ENCODE assay signal across 36 cellular contexts in the genomic region with DNA sequence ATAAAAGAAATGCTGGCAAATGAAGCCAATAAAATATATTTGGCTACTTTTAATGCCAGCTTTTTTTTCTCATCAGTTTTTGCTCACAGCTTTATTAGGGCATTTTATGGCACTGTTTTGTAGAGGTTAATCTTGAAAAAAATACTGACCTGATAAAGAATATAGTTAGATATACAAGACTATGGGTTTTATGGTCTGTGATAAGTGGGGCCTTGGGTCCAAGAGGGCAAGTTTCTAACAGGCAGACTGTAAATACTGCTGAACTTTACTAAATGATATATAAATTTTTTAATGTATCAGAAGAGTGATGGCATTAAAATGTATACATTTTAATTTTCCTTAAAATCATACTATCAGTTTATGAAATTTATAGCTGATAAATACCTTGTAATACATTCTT.
DNase-seq lines count a peak whose midpoint lies in the region; ATAC-seq, FAIRE-seq and TF ChIP-seq lines count a peak whose summit lies in the region.
"Had no signal": no experiment of that assay in that cellular context is flagged by ENCODE, and none has a peak within 500 bp of the region (broad histone marks: within the 10 kb centered on the region; RNA-seq: fewer than 3 reads in every experiment).

No MANE protein-coding gene starts in this region.

- H3K27me3 ChIP-seq in hepatocyte (no peaks in the 10 kb centered on the region), small intestine (ENCODE audit: control insufficient read depth in 2 of 2, insufficient read depth in 2 of 2, low read length in 2 of 2) (no peaks in the 10 kb centered on the region)
- H3K27me3 ChIP-seq: BE2C; BLaER1; BLaER1 treated with 17β-estradiol and CSF1 and Interleukin-3, amounts not matched to agents 10 nM and 100 nM had no signal

- FAIRE-seq in G401.6 (lab: Jason Lieb, UNC) (peak; percentile 31), small intestine (lab: Jason Lieb, UNC) (peak; percentile 65)
- FAIRE-seq: A204.1, A549 had no signal

- intact Hi-C loops in left colon (cut with DNase I, micrococcal nuclease): no loop called here

- no peak overlapping the region for H3K27ac Mint-ChIP-seq in activated CD4-positive, alpha-beta memory T cell treated with anti-CD3 and anti-CD28 coated beads, Interleukin-2, amount 10 ng/mL, durations not matched to agents 7 days and 5 days
- H3K27ac Mint-ChIP-seq: B cell; CD14-positive monocyte; CD4-positive, alpha-beta memory T cell; CD4-positive, alpha-beta T cell; CD4-positive, CD25-positive, alpha-beta regulatory T cell; CD8-positive, alpha-beta memory T cell; CD8-positive, alpha-beta T cell had no signal

- no peaks in the 10 kb centered on the region for H3K36me3 Mint-ChIP-seq in activated CD4-positive, alpha-beta memory T cell treated with anti-CD3 and anti-CD28 coated beads, Interleukin-2, amount 10 ng/mL, durations not matched to agents 7 days and 5 days (ENCODE audit: low read depth)
- H3K36me3 Mint-ChIP-seq: CD14-positive monocyte; CD4-positive, alpha-beta memory T cell; CD4-positive, CD25-positive, alpha-beta regulatory T cell; CD8-positive, alpha-beta memory T cell; CD8-positive, alpha-beta T cell had no signal

- H3K4me1 ChIP-seq in hepatocyte (ENCODE audit: insufficient read depth) (no peaks in the 10 kb centered on the region), small intestine (ENCODE audit: control insufficient read depth in 2 of 2, insufficient read depth in 1 of 2, low read depth in 1 of 2, low read length in 1 of 2) (peaks cover 0 to 2% of the 10 kb centered on the region in 2 donors)
- H3K4me1 ChIP-seq: A549; BE2C; BLaER1; BLaER1 treated with 17β-estradiol and CSF1 and Interleukin-3, amounts not matched to agents 10 nM and 100 nM; Caco-2 had no signal

- no peaks in the 10 kb centered on the region for H4K20me1 ChIP-seq in hepatocyte (ENCODE audit: insufficient read depth, poor library complexity, severe bottlenecking)
- H4K20me1 ChIP-seq: BLaER1; BLaER1 treated with 17β-estradiol and CSF1 and Interleukin-3, amounts not matched to agents 10 nM and 100 nM had no signal

- no peak overlapping the region for H3K4me3 Mint-ChIP-seq in activated CD4-positive, alpha-beta memory T cell treated with anti-CD3 and anti-CD28 coated beads, Interleukin-2, amount 10 ng/mL, durations not matched to agents 7 days and 5 days
- H3K4me3 Mint-ChIP-seq: B cell; CD14-positive monocyte; CD4-positive, alpha-beta memory T cell; CD4-positive, alpha-beta T cell; CD4-positive, CD25-positive, alpha-beta regulatory T cell; CD8-positive, alpha-beta memory T cell; CD8-positive, alpha-beta T cell had no signal

- H3K4me3 ChIP-seq in hepatocyte (no peak overlapping the region), small intestine (ENCODE audit: low read depth in 1 of 2, low read length in 2 of 2) (no peak overlapping the region)
- H3K4me3 ChIP-seq: A549; BLaER1; BLaER1 treated with 17β-estradiol and CSF1 and Interleukin-3, amounts not matched to agents 10 nM and 100 nM had no signal

- no peak overlapping the region for H2AFZ ChIP-seq in hepatocyte

- ATAC-seq in left colon (peak; percentile 52), GM21447 (IDR thresholded peaks at IDR 0.05; ENCODE audit: unreplicated experiment) (no peak), HG03520 (IDR thresholded peaks at IDR 0.05; ENCODE audit: unreplicated experiment) (no peak), HG03378 (IDR thresholded peaks at IDR 0.05; ENCODE audit: unreplicated experiment) (no peak)
- ATAC-seq: A549; CD8-positive, alpha-beta T cell had no signal

- POLR2A ChIA-PET in activated CD4-positive, alpha-beta memory T cell treated with anti-CD3 and anti-CD28 coated beads, Interleukin-2, amount 10 ng/mL, durations not matched to agents 7 days and 5 days (lab: Charles Lee): no interaction called here

- H3K36me3 ChIP-seq in hepatocyte (replicated peaks; ENCODE audit: insufficient read depth, low read depth) (no peaks in the 10 kb centered on the region), small intestine (ENCODE audit: control insufficient read depth in 2 of 2, insufficient read depth in 2 of 2, low read length in 2 of 2) (no peaks in the 10 kb centered on the region)
- H3K36me3 ChIP-seq: BE2C; BLaER1; BLaER1 treated with 17β-estradiol and CSF1 and Interleukin-3, amounts not matched to agents 10 nM and 100 nM had no signal

- no peak overlapping the region for H3K4me2 ChIP-seq in hepatocyte
- H3K4me2 ChIP-seq: A549; BLaER1; BLaER1 treated with 17β-estradiol and CSF1 and Interleukin-3, amounts not matched to agents 10 nM and 100 nM had no signal

- DNase-seq in hepatocyte (ENCODE audit: low spot score) (peak; percentile 17), left colon (no peak), small intestine (peak; percentile 88)
- no peak for DNase-seq in activated CD4-positive, alpha-beta memory T cell treated with anti-CD3 and anti-CD28 coated beads, Interleukin-2, amount 10 ng/mL, durations not matched to agents 7 days and 5 days
- DNase-seq: 8988T; ACHN; AML-193; BE2C; C1 segment of cervical spinal cord; Caco-2; Calu3; CD4-positive, alpha-beta memory T cell; CD4-positive, alpha-beta T cell; CD4-positive, CD25-positive, alpha-beta regulatory T cell; CD8-positive, alpha-beta memory T cell; CD8-positive, alpha-beta T cell; COR-L47; DMS 273 treated with DMSO at 0.1 percent for 48 hours; DMS153; DMS53; DMS79; DMS79 treated with DMSO at 0.1 percent for 48 hours; DND-41; EL had no signal

- no peaks in the 10 kb centered on the region for H3K9me3 ChIP-seq in hepatocyte (ENCODE audit: low read depth)
- H3K9me3 ChIP-seq in small intestine (ENCODE audit: control insufficient read depth, low read depth): no peaks in the 10 kb centered on the region
- H3K9me3 ChIP-seq: A549; BE2C; BLaER1; BLaER1 treated with 17β-estradiol and CSF1 and Interleukin-3, amounts not matched to agents 10 nM and 100 nM; Caco-2 had no signal

- no peaks in the 10 kb centered on the region for H3K79me2 ChIP-seq in hepatocyte

- no peak for TF ChIP-seq CTCF in hepatocyte (IDR thresholded peaks at IDR 0.05; ENCODE audit: poor library complexity)

- H3K27ac ChIP-seq in hepatocyte: peak overlapping the region; percentile 42
- H3K27ac ChIP-seq in small intestine (ENCODE audit: low read depth in 1 of 2, low read length in 1 of 2): no peak overlapping the region
- H3K27ac ChIP-seq: 22Rv1; A549; BLaER1; BLaER1 treated with 17β-estradiol and CSF1 and Interleukin-3, amounts not matched to agents 10 nM and 100 nM; C4-2B had no signal

- CTCF ChIA-PET in activated CD4-positive, alpha-beta memory T cell treated with anti-CD3 and anti-CD28 coated beads, Interleukin-2, amount 10 ng/mL, durations not matched to agents 7 days and 5 days (lab: Charles Lee): no interaction called here

- no peaks in the 10 kb centered on the region for H3K27me3 Mint-ChIP-seq in activated CD4-positive, alpha-beta memory T cell treated with anti-CD3 and anti-CD28 coated beads, Interleukin-2, amount 10 ng/mL, durations not matched to agents 7 days and 5 days
- H3K27me3 Mint-ChIP-seq: B cell; CD4-positive, alpha-beta memory T cell; CD4-positive, alpha-beta T cell; CD8-positive, alpha-beta memory T cell had no signal

- H3K9me2 ChIP-seq in hepatocyte (replicated peaks; ENCODE audit: insufficient read depth): no peaks in the 10 kb centered on the region

- no peaks in the 10 kb centered on the region for H3K4me1 Mint-ChIP-seq in activated CD4-positive, alpha-beta memory T cell treated with anti-CD3 and anti-CD28 coated beads, Interleukin-2, amount 10 ng/mL, durations not matched to agents 7 days and 5 days
- H3K4me1 Mint-ChIP-seq: B cell; CD14-positive monocyte; CD4-positive, alpha-beta memory T cell; CD4-positive, CD25-positive, alpha-beta regulatory T cell; CD8-positive, alpha-beta memory T cell had no signal

- no peaks in the 10 kb centered on the region for H3K9me3 Mint-ChIP-seq in activated CD4-positive, alpha-beta memory T cell treated with anti-CD3 and anti-CD28 coated beads, Interleukin-2, amount 10 ng/mL, durations not matched to agents 7 days and 5 days
- H3K9me3 Mint-ChIP-seq: CD8-positive, alpha-beta T cell had no signal

Comparison
In these comparisons a context has a peak if more than half of its experiments do, and no peak if none do; other contexts are left out.
1. DNase-seq: peak in hepatocyte (single experiment) and small intestine (single experiment); none in left colon (0 of 2) and activated CD4-positive, alpha-beta memory T cell treated with anti-CD3 and anti-CD28 coated beads, Interleukin-2, amount 10 ng/mL, durations not matched to agents 7 days and 5 days (single experiment).